Comparison of ENCODE assay signal across 11 cellular contexts in genomic region chrX:143635915-143636314, GRCh38. TPM values are rescaled to one million over a fixed set of nuclear protein-coding genes. Genes with fewer than 3 reads are reported as not detected.
DNase-seq lines count a peak whose midpoint lies in the region; ATAC-seq and TF ChIP-seq lines count a peak whose summit lies in the region.
"Had no signal": no experiment of that assay in that cellular context is flagged by ENCODE, and none has a peak within 500 bp of the region (broad histone marks: within the 10 kb centered on the region; RNA-seq: fewer than 3 reads in every experiment).

Gene SLITRK4 (minus strand): TSS chrX:143636101. CDS start chrX:143631108, 4,993 bp downstream.

- H3K4me1 ChIP-seq in colonic mucosa: no peaks in the 10 kb centered on the region
- H3K4me1 ChIP-seq in lower lobe of right lung: no peaks in the 10 kb centered on the region
- H3K4me1 ChIP-seq in smooth muscle cell (ENCODE audit: low read depth): no peaks in the 10 kb centered on the region

- ATAC-seq in lower lobe of right lung (no peak), GM19328 (IDR thresholded peaks at IDR 0.05; ENCODE audit: unreplicated experiment) (no peak)

- no peak within 1 kb of the TSS for H3K9ac ChIP-seq in colonic mucosa (ENCODE audit: low read depth in 2 of 2, low read length in 2 of 2)
- no peak within 1 kb of the TSS for H3K9ac ChIP-seq in smooth muscle cell (ENCODE audit: low read depth)

- no peak within 1 kb of the TSS for H3K4me3 Mint-ChIP-seq in activated CD4-positive, alpha-beta memory T cell treated with anti-CD3 and anti-CD28 coated beads, Interleukin-2, amount 10 ng/mL, durations not matched to agents 7 days and 5 days

- peak within 1 kb of the TSS; percentile 72 for H2AFZ ChIP-seq in smooth muscle cell (ENCODE audit: low read depth)

- no peak within 1 kb of the TSS for H3K27ac ChIP-seq in colonic mucosa
- no peak within 1 kb of the TSS for H3K27ac ChIP-seq in lower lobe of right lung
- H3K27ac ChIP-seq in smooth muscle cell (ENCODE audit: low read depth): no peak within 1 kb of the TSS

- H3K27ac Mint-ChIP-seq in activated CD4-positive, alpha-beta memory T cell treated with anti-CD3 and anti-CD28 coated beads, Interleukin-2, amount 10 ng/mL, durations not matched to agents 7 days and 5 days: no peak within 1 kb of the TSS

- TF ChIP-seq CTCF in colonic mucosa (IDR thresholded peaks at IDR 0.05) (no peak), lower lobe of right lung (IDR thresholded peaks at IDR 0.05) (no peak), smooth muscle cell (IDR thresholded peaks at IDR 0.05; ENCODE audit: borderline replicate concordance, insufficient read depth, poor library complexity, severe bottlenecking) (no peak), GM13976 (IDR thresholded peaks at IDR 0.05; ENCODE audit: borderline replicate concordance, control extremely low read depth, extremely low read depth, insufficient read depth, missing control alignments) (no peak)

- in situ Hi-C loops in GM13976 (cut with MboI; ENCODE audit: low sequenced_read_pairs, unreplicated experiment): no loop called here

- POLR2A ChIA-PET in activated CD4-positive, alpha-beta memory T cell treated with anti-CD3 and anti-CD28 coated beads, Interleukin-2, amount 10 ng/mL, durations not matched to agents 7 days and 5 days (lab: Charles Lee): no interaction called here

- intact Hi-C loops in colonic mucosa (cut with DNase I) (no loop called here), lower lobe of right lung (cut with DNase I) (no loop called here)

- no peaks in the 10 kb centered on the region for H3F3A ChIP-seq in smooth muscle cell (ENCODE audit: low read depth)

- H3K36me3 Mint-ChIP-seq in activated CD4-positive, alpha-beta memory T cell treated with anti-CD3 and anti-CD28 coated beads, Interleukin-2, amount 10 ng/mL, durations not matched to agents 7 days and 5 days (ENCODE audit: low read depth): peaks cover 3% of the 10 kb centered on the region

- H3K27me3 ChIP-seq in colonic mucosa (peaks cover 14% of the 10 kb centered on the region), lower lobe of right lung (ENCODE audit: low read depth) (peaks cover 16% of the 10 kb centered on the region), smooth muscle cell (ENCODE audit: low read depth) (no peaks in the 10 kb centered on the region)

- DNase-seq in NCI-H146 treated with DMSO at 0.1 percent for 48 hours (lab: John Stamatoyannopoulos, UW; ENCODE audit: unreplicated experiment) (peak; percentile 10), colonic mucosa (no peak), lower lobe of right lung (no peak), smooth muscle cell (lab: John Stamatoyannopoulos, UW; ENCODE audit: unreplicated experiment) (no peak), NCI-H1417 treated with DMSO at 0.1 percent for 48 hours (lab: John Stamatoyannopoulos, UW) (no peak), GM13976 (ENCODE audit: low spot score) (no peak)
- no peak for DNase-seq in activated CD4-positive, alpha-beta memory T cell treated with anti-CD3 and anti-CD28 coated beads, Interleukin-2, amount 10 ng/mL, durations not matched to agents 7 days and 5 days
- DNase-seq: DMS 273 treated with DMSO at 0.1 percent for 48 hours, SHP77 had no signal

- WGBS in smooth muscle cell (ENCODE audit: low lambda C conversion rate): 39% methylated on average over 10 of the region's 10 CpGs

- peak within 1 kb of the TSS; percentile 28 for H3K4me3 ChIP-seq in colonic mucosa
- H3K4me3 ChIP-seq in lower lobe of right lung: peak within 1 kb of the TSS; percentile 46
- H3K4me3 ChIP-seq in smooth muscle cell: peak within 1 kb of the TSS; percentile 55

- CTCF ChIA-PET in activated CD4-positive, alpha-beta memory T cell treated with anti-CD3 and anti-CD28 coated beads, Interleukin-2, amount 10 ng/mL, durations not matched to agents 7 days and 5 days (lab: Charles Lee): interaction anchor here (0.6 kb wide), 1 partner anchor 1066 kb away, joined by 3 read pairs; no protein-coding TSS in a partner anchor

- H3K36me3 ChIP-seq in colonic mucosa (no peaks in the 10 kb centered on the region), lower lobe of right lung (no peaks in the 10 kb centered on the region), smooth muscle cell (ENCODE audit: low read depth) (no peaks in the 10 kb centered on the region)

- peak within 1 kb of the TSS; percentile 87 for H3K4me2 ChIP-seq in smooth muscle cell

- no peaks in the 10 kb centered on the region for H3K9me3 Mint-ChIP-seq in activated CD4-positive, alpha-beta memory T cell treated with anti-CD3 and anti-CD28 coated beads, Interleukin-2, amount 10 ng/mL, durations not matched to agents 7 days and 5 days

- H3K9me3 ChIP-seq in colonic mucosa (no peaks in the 10 kb centered on the region), lower lobe of right lung (no peaks in the 10 kb centered on the region), smooth muscle cell (replicated peaks; ENCODE audit: low read depth) (no peaks in the 10 kb centered on the region)

- no peaks in the 10 kb centered on the region for H4K20me1 ChIP-seq in smooth muscle cell (ENCODE audit: low read depth)

- H3K27me3 Mint-ChIP-seq in activated CD4-positive, alpha-beta memory T cell treated with anti-CD3 and anti-CD28 coated beads, Interleukin-2, amount 10 ng/mL, durations not matched to agents 7 days and 5 days: peaks cover 7% of the 10 kb centered on the region

- H3K4me1 Mint-ChIP-seq in activated CD4-positive, alpha-beta memory T cell treated with anti-CD3 and anti-CD28 coated beads, Interleukin-2, amount 10 ng/mL, durations not matched to agents 7 days and 5 days: peaks cover 3% of the 10 kb centered on the region

- H3K79me2 ChIP-seq in smooth muscle cell (ENCODE audit: low read depth): no peaks in the 10 kb centered on the region

RNA-seq across cellular contexts. Expression of gene SLITRK4, which starts in this region (rescaled TPM):
- under 1 TPM; 0.07 to 0.32 TPM for total RNA-seq in colonic mucosa
- total RNA-seq in lower lobe of right lung: 0.74 TPM
- total RNA-seq in smooth muscle cell: 25.1 and 25.3 TPM in 2 replicates
- polyA plus RNA-seq in smooth muscle cell: 11.9 and 16.0 TPM in 2 replicates
- total RNA-seq in activated CD4-positive, alpha-beta memory T cell treated with anti-CD3 and anti-CD28 coated beads, Interleukin-2, amount 10 ng/mL, durations not matched to agents 7 days and 5 days: not detected
- total RNA-seq: activated CD8-positive, alpha-beta memory T cell treated with anti-CD3 and anti-CD28 coated beads for 36 hours had no signal

Comparison
In these comparisons a context has a peak if more than half of its experiments do, and no peak if none do; other contexts are left out.
1. RNA of gene SLITRK4 (total RNA-seq): 25.1 to 25.3 TPM in smooth muscle cell; 0.74 TPM in lower lobe of right lung (single experiment), 0.07 to 0.32 TPM in colonic mucosa and not detected in activated CD4-positive, alpha-beta memory T cell treated with anti-CD3 and anti-CD28 coated beads, Interleukin-2, amount 10 ng/mL, durations not matched to agents 7 days and 5 days; every median in the first group is over 10 times any median in the second.
2. Peak in every context shown above with its lines, with median percentiles within 50 percentile points of each other: H3K4me3 ChIP-seq.